Comparison of ENCODE assay signal across 23 cellular contexts in genomic region chr16:84709609-84710008, GRCh38. TPM values are rescaled to one million over a fixed set of nuclear protein-coding genes. Genes with fewer than 3 reads are reported as not detected.
DNase-seq lines count a peak whose midpoint lies in the region; ATAC-seq and TF ChIP-seq lines count a peak whose summit lies in the region.
"Had no signal": no experiment of that assay in that cellular context is flagged by ENCODE, and none has a peak within 500 bp of the region (broad histone marks: within the 10 kb centered on the region; RNA-seq: fewer than 3 reads in every experiment).

No MANE protein-coding gene starts in this region.

- H3K9me1 ChIP-seq in IMR-90 (ENCODE audit: insufficient read depth, low read length): peaks cover 39% of the 10 kb centered on the region

- H3K14ac ChIP-seq in IMR-90 (replicated peaks; ENCODE audit: low read depth, low read length): no peak overlapping the region

- ATAC-seq in Right ventricle myocardium superior (ENCODE audit: poor library complexity): peak; percentile 64
- ATAC-seq in IMR-90 (ENCODE audit: low read depth): no peak
- ATAC-seq in stimulated activated effector memory CD8-positive, alpha-beta T cell treated with anti-CD3 and anti-CD28 coated beads, Interleukin-12 subunit alpha, Interleukin-12 subunit beta, amount 100 ng/mL, for 72 hours: no peak
- ATAC-seq in GM21447 (IDR thresholded peaks at IDR 0.05; ENCODE audit: unreplicated experiment): no peak
- ATAC-seq in GM21381 (IDR thresholded peaks at IDR 0.05; ENCODE audit: unreplicated experiment): no peak

- H2BK15ac ChIP-seq in IMR-90 (ENCODE audit: low read depth, low read length): no peak overlapping the region

- H3K4me3 Mint-ChIP-seq in endothelial cell (ENCODE audit: unreplicated experiment): no peak overlapping the region
- no peak overlapping the region for H3K4me3 Mint-ChIP-seq in stimulated activated effector memory CD8-positive, alpha-beta T cell treated with anti-CD3 and anti-CD28 coated beads, Interleukin-12 subunit alpha, Interleukin-12 subunit beta, amount 100 ng/mL, for 72 hours
- H3K4me3 Mint-ChIP-seq: activated CD4-positive, alpha-beta memory T cell treated with anti-CD3 and anti-CD28 coated beads, Interleukin-2, amount 10 ng/mL, durations not matched to agents 7 days and 5 days; activated naive CD4-positive, alpha-beta T cell treated with anti-CD3 and anti-CD28 coated beads for 36 hours had no signal

- peaks cover 2% of the 10 kb centered on the region; the same call in 1 of the 2 replicates for H3K36me3 ChIP-seq in IMR-90 (ENCODE audit: control insufficient read depth, insufficient read depth, low read length)
- H3K36me3 ChIP-seq: thoracic aorta, vagina had no signal

- no peaks in the 10 kb centered on the region for H3K27me3 ChIP-seq in IMR-90 (ENCODE audit: control insufficient read depth, insufficient read depth, low read length)
- H3K27me3 ChIP-seq: vagina had no signal

- H3K27ac Mint-ChIP-seq in endothelial cell (ENCODE audit: unreplicated experiment): peak overlapping the region; percentile 44
- H3K27ac Mint-ChIP-seq in stimulated activated effector memory CD8-positive, alpha-beta T cell treated with anti-CD3 and anti-CD28 coated beads, Interleukin-12 subunit alpha, Interleukin-12 subunit beta, amount 100 ng/mL, for 72 hours: peak overlapping the region; percentile 46
- H3K27ac Mint-ChIP-seq: activated CD4-positive, alpha-beta memory T cell treated with anti-CD3 and anti-CD28 coated beads, Interleukin-2, amount 10 ng/mL, durations not matched to agents 7 days and 5 days; activated naive CD4-positive, alpha-beta T cell treated with anti-CD3 and anti-CD28 coated beads for 36 hours had no signal

- no peaks in the 10 kb centered on the region for H3K9me3 Mint-ChIP-seq in endothelial cell (ENCODE audit: unreplicated experiment)
- H3K9me3 Mint-ChIP-seq in stimulated activated effector memory CD8-positive, alpha-beta T cell treated with anti-CD3 and anti-CD28 coated beads, Interleukin-12 subunit alpha, Interleukin-12 subunit beta, amount 100 ng/mL, for 72 hours: no peaks in the 10 kb centered on the region
- H3K9me3 Mint-ChIP-seq: activated CD4-positive, alpha-beta memory T cell treated with anti-CD3 and anti-CD28 coated beads, Interleukin-2, amount 10 ng/mL, durations not matched to agents 7 days and 5 days; activated naive CD4-positive, alpha-beta T cell treated with anti-CD3 and anti-CD28 coated beads for 36 hours had no signal

- DNase-seq in Right ventricle myocardium superior (no peak), cardiac septum (ENCODE audit: low spot score) (no peak), IMR-90 (no peak), endothelial cell (ENCODE audit: low spot score) (no peak)
- DNase-seq in stimulated activated effector memory CD8-positive, alpha-beta T cell treated with anti-CD3 and anti-CD28 coated beads, Interleukin-12 subunit alpha, Interleukin-12 subunit beta, amount 100 ng/mL, for 72 hours (ENCODE audit: low spot score in 2 of 2): no peak
- DNase-seq in activated CD4-positive, alpha-beta T cell treated with anti-CD3 and anti-CD28 coated beads, Interleukin-2, amount 50 U/mL, for 4 hours: no peak
- DNase-seq: activated CD4-positive, alpha-beta memory T cell treated with anti-CD3 and anti-CD28 coated beads, Interleukin-2, amount 10 ng/mL, durations not matched to agents 7 days and 5 days; activated CD4-positive, CD25-positive, alpha-beta regulatory T cell; activated naive CD4-positive, alpha-beta T cell treated with anti-CD3 and anti-CD28 coated beads for 36 hours; activated T-cell treated with anti-CD3 and anti-CD28 coated beads, Interleukin-2, amount 50 U/mL, for 1 hour; C1 segment of cervical spinal cord; NCI-H2081; NCI-H226; NCI-H774; retina; SHP77; stimulated activated naive CD4-positive, alpha-beta T cell; T1000 had no signal

- H3K4me1 Mint-ChIP-seq in endothelial cell (ENCODE audit: unreplicated experiment): peaks cover 11% of the 10 kb centered on the region
- H3K4me1 Mint-ChIP-seq in stimulated activated effector memory CD8-positive, alpha-beta T cell treated with anti-CD3 and anti-CD28 coated beads, Interleukin-12 subunit alpha, Interleukin-12 subunit beta, amount 100 ng/mL, for 72 hours: peaks cover 84% of the 10 kb centered on the region

- intact Hi-C loops in Right ventricle myocardium superior (cut with DNase I) (no loop called here), cardiac septum (cut with DNase I) (no loop called here), IMR-90 (cut with micrococcal nuclease) (no loop called here)

- peaks cover 4 to 76% of the 10 kb centered on the region in 2 experiments; a peak in 3 of 4 replicates for H3K79me1 ChIP-seq in IMR-90 (ENCODE audit: low read depth in 1 of 2, low read length in 2 of 2)

- no TSS peak for BruUV-seq in IMR-90 (replicated peaks; lab: Mats Ljungman, UMichigan)

- TF ChIP-seq CTCF in IMR-90 (conservative IDR thresholded peaks at IDR 0.05; ENCODE audit: low read depth, low read length) (no peak), endothelial cell (IDR thresholded peaks at IDR 0.05; ENCODE audit: unreplicated experiment) (no peak)

- TF ChIP-seq RAD21 in IMR-90 (IDR thresholded peaks at IDR 0.05; ENCODE audit: low read length): no peak

- H3K18ac ChIP-seq in IMR-90 (ENCODE audit: low read depth, low read length): no peak overlapping the region

- no peak overlapping the region for H3K27ac ChIP-seq in IMR-90 (ENCODE audit: insufficient read depth, low read length)
- H3K27ac ChIP-seq: thoracic aorta, vagina had no signal

- H3K4me1 ChIP-seq in IMR-90 (ENCODE audit: control insufficient read depth, insufficient read depth, low read length): peaks cover 5% of the 10 kb centered on the region

- H2BK120ac ChIP-seq in IMR-90 (ENCODE audit: low read depth, low read length): no peak overlapping the region

- CTCF ChIA-PET in IMR-90 (lab: Yijun Ruan, JAX): interaction anchor here (0.8 kb wide), 1 partner anchor 30 kb away, joined by 3 read pairs; no protein-coding TSS in a partner anchor

- H3K4me2 ChIP-seq in IMR-90 (ENCODE audit: low read depth, low read length): no peak overlapping the region

- no peak overlapping the region for H2AK9ac ChIP-seq in IMR-90 (replicated peaks; ENCODE audit: low read depth, low read length, poor library complexity)

- 0 out of 2 replicates have a peak overlapping the region, but pooled peaks have one; percentile 31 for H3K23ac ChIP-seq in IMR-90 (ENCODE audit: low read depth, low read length)

- H2BK5ac ChIP-seq in IMR-90 (ENCODE audit: low read depth, low read length, poor library complexity, severe bottlenecking): no peak overlapping the region

- H3K4me3 ChIP-seq in IMR-90 (ENCODE audit: insufficient read depth, low read depth, low read length): no peak overlapping the region
- H3K4me3 ChIP-seq: lung, thoracic aorta, vagina had no signal

- H2AFZ ChIP-seq in IMR-90 (replicated peaks; ENCODE audit: low read length, poor library complexity): no peak overlapping the region

- H3K27me3 Mint-ChIP-seq in endothelial cell (ENCODE audit: unreplicated experiment): peaks cover 6% of the 10 kb centered on the region
- H3K27me3 Mint-ChIP-seq: activated CD4-positive, alpha-beta memory T cell treated with anti-CD3 and anti-CD28 coated beads, Interleukin-2, amount 10 ng/mL, durations not matched to agents 7 days and 5 days had no signal

- H4K5ac ChIP-seq in IMR-90 (ENCODE audit: low read depth, low read length): no peak overlapping the region

- TF ChIP-seq POLR2A in IMR-90 (IDR thresholded peaks at IDR 0.05; ENCODE audit: low read depth, low read length): no peak

- H3K36me3 Mint-ChIP-seq in endothelial cell (ENCODE audit: low read depth, unreplicated experiment): no peaks in the 10 kb centered on the region
- peaks cover 50% of the 10 kb centered on the region for H3K36me3 Mint-ChIP-seq in stimulated activated effector memory CD8-positive, alpha-beta T cell treated with anti-CD3 and anti-CD28 coated beads, Interleukin-12 subunit alpha, Interleukin-12 subunit beta, amount 100 ng/mL, for 72 hours

- WGBS in IMR-90 (ENCODE audit: extremely low coverage in 2 of 2, insufficient read length in 1 of 2), 2 experiments: 93% methylated on average over 7 of the region's 10 CpGs; no CpG with 5 or more reads in 1 of the 2 experiments

- H4K20me1 ChIP-seq in IMR-90 (ENCODE audit: insufficient read depth, low read length): peaks cover 94% of the 10 kb centered on the region

- H2AK5ac ChIP-seq in IMR-90 (ENCODE audit: low read depth, low read length): no peak overlapping the region

- no peak overlapping the region for H3K56ac ChIP-seq in IMR-90 (ENCODE audit: extremely low read depth, insufficient read depth, low read length)

- H4K8ac ChIP-seq in IMR-90 (ENCODE audit: low read depth in 2 of 2, low read length in 2 of 2): no peak overlapping the region

- no peak overlapping the region for H3K9ac ChIP-seq in IMR-90 (ENCODE audit: low read depth, low read length)

- POLR2A ChIA-PET in IMR-90 (lab: Charles Lee; ENCODE audit: unreplicated experiment): no interaction called here

- H3K9me3 ChIP-seq in IMR-90 (ENCODE audit: control insufficient read depth, insufficient read depth, low read length): no peaks in the 10 kb centered on the region
- H3K9me3 ChIP-seq: thoracic aorta, vagina had no signal

- no peak overlapping the region for H3K4ac ChIP-seq in IMR-90 (ENCODE audit: low read depth, low read length)

- in situ Hi-C loops in IMR-90 (cut with MboI; ENCODE audit: low sequenced_read_pairs): loop anchor here (25.0 kb wide), 1 partner anchor 422 kb away; the partner anchor contains the start of gene WFDC1

- dilution Hi-C loops in IMR-90 (cut with HindIII; ENCODE audit: low sequenced_read_pairs, unreplicated experiment): no loop called here

- no peak overlapping the region for H2BK20ac ChIP-seq in IMR-90 (ENCODE audit: low read depth, low read length)

- no peak overlapping the region for H4K91ac ChIP-seq in IMR-90 (ENCODE audit: insufficient read depth, low read depth, low read length)

TF ChIP-seq in IMR-90, 13 proteins besides CTCF, POLR2A, EP300 and RAD21 (continues in another document):
- TF ChIP-seq MAFK (IDR thresholded peaks at IDR 0.05; ENCODE audit: low read depth, low read length) (no peak), CHD1 (IDR thresholded peaks at IDR 0.05; ENCODE audit: low read depth, low read length) (no peak), BHLHE40 (IDR thresholded peaks at IDR 0.05; ENCODE audit: low read depth, low read length) (no peak)
- TF ChIP-seq, protein P1, sequence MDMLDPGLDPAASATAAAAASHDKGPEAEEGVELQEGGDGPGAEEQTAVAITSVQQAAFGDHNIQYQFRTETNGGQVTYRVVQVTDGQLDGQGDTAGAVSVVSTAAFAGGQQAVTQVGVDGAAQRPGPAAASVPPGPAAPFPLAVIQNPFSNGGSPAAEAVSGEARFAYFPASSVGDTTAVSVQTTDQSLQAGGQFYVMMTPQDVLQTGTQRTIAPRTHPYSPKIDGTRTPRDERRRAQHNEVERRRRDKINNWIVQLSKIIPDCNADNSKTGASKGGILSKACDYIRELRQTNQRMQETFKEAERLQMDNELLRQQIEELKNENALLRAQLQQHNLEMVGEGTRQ (IDR thresholded peaks at IDR 0.05; ENCODE audit: low read depth, low read length): no peak

RNA-seq across cellular contexts. Expression of gene USP10, which starts 9.8 kb away (rescaled TPM):
- total RNA-seq in Right ventricle myocardium superior (70.6 TPM), cardiac septum (53.8 TPM), IMR-90 (2012; rRNA removed) (54.3 and 61.9 TPM in 2 replicates), endothelial cell (ENCODE audit: unreplicated experiment) (81.2 TPM)
- polyA plus RNA-seq in IMR-90 (2012; rRNA removed): 79.0 and 85.5 TPM in 2 replicates
- 33.5 and 44.0 TPM in 2 replicates for polyA plus RNA-seq in IMR-90 (2012; cell fraction: cytosol; rRNA removed)
- 67.7 and 84.6 TPM in 2 replicates for polyA plus RNA-seq in IMR-90 (2012; cell fraction: nucleus; rRNA removed; ENCODE audit: low replicate concordance)
